Comparison of ENCODE assay signal across 8 cellular contexts in genomic region chr13:102845289-102845629, GRCh38. TPM values are rescaled to one million over a fixed set of nuclear protein-coding genes. Genes with fewer than 3 reads are reported as not detected.
DNase-seq lines count a peak whose midpoint lies in the region; ATAC-seq and TF ChIP-seq lines count a peak whose summit lies in the region.

No MANE protein-coding gene starts in this region.

- no peak overlapping the region for H2BK5ac ChIP-seq in mesendoderm (ENCODE audit: low read length)

- peak overlapping the region; percentile 43 for H4K8ac ChIP-seq in mesendoderm (ENCODE audit: low read depth, low read length)

- H3K79me2 ChIP-seq in mesendoderm (ENCODE audit: control insufficient read depth, insufficient read depth, low read length): no peaks in the 10 kb centered on the region

- H3K4me2 ChIP-seq in mesendoderm (ENCODE audit: low read length): peak overlapping the region; percentile 81

- peak overlapping the region; percentile 77 for H3K9ac ChIP-seq in mesendoderm (ENCODE audit: low read length)

- no peak for TF ChIP-seq CTCF in body of pancreas (IDR thresholded peaks at IDR 0.05)

- peak overlapping the region; percentile 77 for H3K56ac ChIP-seq in mesendoderm (ENCODE audit: low read length)

- H2AK5ac ChIP-seq in mesendoderm (ENCODE audit: low read length): no peak overlapping the region

- peaks cover 2% of the 10 kb centered on the region for H3K36me3 Mint-ChIP-seq in activated naive CD4-positive, alpha-beta T cell treated with anti-CD3 and anti-CD28 coated beads for 36 hours (ENCODE audit: low read depth)

- H3K4me1 Mint-ChIP-seq in activated naive CD4-positive, alpha-beta T cell treated with anti-CD3 and anti-CD28 coated beads for 36 hours (ENCODE audit: low read depth): peaks cover 30% of the 10 kb centered on the region

- H3K9me3 Mint-ChIP-seq in activated naive CD4-positive, alpha-beta T cell treated with anti-CD3 and anti-CD28 coated beads for 36 hours: no peaks in the 10 kb centered on the region

- no peak overlapping the region for H3K18ac ChIP-seq in mesendoderm (ENCODE audit: low read length)

- H3K36me3 ChIP-seq in body of pancreas (replicated peaks in 1 of 2; ENCODE audit: insufficient read depth in 1 of 2, low read depth in 2 of 2) (no peaks in the 10 kb centered on the region), mesendoderm (ENCODE audit: control insufficient read depth, insufficient read depth, low read length) (no peaks in the 10 kb centered on the region)

- H3K27me3 ChIP-seq in body of pancreas (no peaks in the 10 kb centered on the region), mesendoderm (ENCODE audit: insufficient read depth, low read length, poor library complexity) (no peaks in the 10 kb centered on the region)

- H3K79me1 ChIP-seq in mesendoderm (ENCODE audit: low read length): no peaks in the 10 kb centered on the region

- H2BK15ac ChIP-seq in mesendoderm (replicated peaks; ENCODE audit: low read depth): no peak overlapping the region

- intact Hi-C loops in activated naive CD4-positive, alpha-beta T cell treated with anti-CD3 and anti-CD28 coated beads for 36 hours (cut with micrococcal nuclease): loop anchor here (1.0 to 5.0 kb wide), 6 partner anchors 46 to 1218 kb away; partner anchors contain the start of genes BIVM, TEX30 and TPP2
- intact Hi-C loops in body of pancreas (cut with DNase I): no loop called here

- H3K4me3 ChIP-seq in body of pancreas: peak overlapping the region; percentile 51 to 69
- H3K4me3 ChIP-seq in mesendoderm (ENCODE audit: low read length): peak overlapping the region; percentile 96

- 1 to 2% methylated on average over 13 of the region's 13 CpGs for WGBS in body of pancreas, 2 donors
- WGBS in mesendoderm (ENCODE audit: extremely low coverage, insufficient coverage, low lambda C conversion rate): no CpG with 5 or more reads among the region's 13 CpGs

- H3K4me3 Mint-ChIP-seq in activated naive CD4-positive, alpha-beta T cell treated with anti-CD3 and anti-CD28 coated beads for 36 hours: peak overlapping the region; percentile 92

- CTCF ChIA-PET in activated naive CD4-positive, alpha-beta T cell treated with anti-CD3 and anti-CD28 coated beads for 36 hours (lab: Charles Lee): interaction anchor here (0.9 to 4.5 kb wide), 4 partner anchors 45 to 266 kb away, joined by 5 to 23 read pairs (median 10); no protein-coding TSS in a partner anchor

- H3K23ac ChIP-seq in mesendoderm (ENCODE audit: low read length): no peak overlapping the region

- no peaks in the 10 kb centered on the region for H3K27me3 Mint-ChIP-seq in activated naive CD4-positive, alpha-beta T cell treated with anti-CD3 and anti-CD28 coated beads for 36 hours (ENCODE audit: low read depth)

- peaks cover 19% of the 10 kb centered on the region for H3K4me1 ChIP-seq in body of pancreas
- no peaks in the 10 kb centered on the region for H3K4me1 ChIP-seq in mesendoderm (ENCODE audit: control insufficient read depth, low read depth, low read length)

- no peak for DNase-seq in activated naive CD4-positive, alpha-beta T cell treated with anti-CD3 and anti-CD28 coated beads for 36 hours
- DNase-seq in activated naive CD4-positive, alpha-beta T cell (lab: John Stamatoyannopoulos, UW): no peak
- DNase-seq in body of pancreas (no peak), mesendoderm (no peak), UCSD-AML1 (lab: John Stamatoyannopoulos, UW; ENCODE audit: unreplicated experiment) (no peak), NCI-H510A treated with DMSO at 0.1 percent for 48 hours (lab: John Stamatoyannopoulos, UW) (no peak), MV-4-11 (lab: John Stamatoyannopoulos, UW) (no peak)

- H3K9me3 ChIP-seq in body of pancreas: no peaks in the 10 kb centered on the region

- ATAC-seq in HG03432 (IDR thresholded peaks at IDR 0.05; ENCODE audit: unreplicated experiment): peak; percentile 25
- ATAC-seq in body of pancreas: peak; percentile 23

- H3K27ac Mint-ChIP-seq in activated naive CD4-positive, alpha-beta T cell treated with anti-CD3 and anti-CD28 coated beads for 36 hours: peak overlapping the region; percentile 96

- H2BK120ac ChIP-seq in mesendoderm (ENCODE audit: low read depth, low read length): peak overlapping the region; percentile 31

- peak overlapping the region; percentile 5 for H3K4ac ChIP-seq in mesendoderm (ENCODE audit: low read depth, low read length)

- H3K27ac ChIP-seq in body of pancreas (peak overlapping the region; percentile 94 to 96 (median 95)), mesendoderm (ENCODE audit: low read depth, low read length) (no peak overlapping the region)

- TF ChIP-seq POLR2A in body of pancreas (IDR thresholded peaks at IDR 0.05): no peak

- no peak overlapping the region for H4K5ac ChIP-seq in mesendoderm (ENCODE audit: low read length)

RNA-seq across cellular contexts. Expression of gene ERCC5, which starts 0.6 kb away (rescaled TPM):
- total RNA-seq in activated naive CD4-positive, alpha-beta T cell treated with anti-CD3 and anti-CD28 coated beads for 36 hours: 10 to 100 TPM; 52.0 to 54.0 TPM
- 10 to 100 TPM; 31.9 to 42.8 TPM for total RNA-seq in body of pancreas
- polyA plus RNA-seq in mesendoderm (2013, experiment 1 of 2): 14.9 TPM
- polyA plus RNA-seq in mesendoderm (2013, experiment 2 of 2): 14.9 TPM

RNA-seq across cellular contexts. Expression of gene BIVM, which starts 46.3 kb away (rescaled TPM):
- 10 to 100 TPM in 1 of 2 experiments, 1 to 10 TPM in 1; 9.9 to 11.1 TPM for total RNA-seq in activated naive CD4-positive, alpha-beta T cell treated with anti-CD3 and anti-CD28 coated beads for 36 hours
- total RNA-seq in body of pancreas: 10 to 100 TPM; 15.8 to 18.9 TPM
- 4.7 TPM for polyA plus RNA-seq in mesendoderm (2013, experiment 1 of 2)
- polyA plus RNA-seq in mesendoderm (2013, experiment 2 of 2): 4.2 TPM

RNA-seq across cellular contexts. Expression of gene POGLUT2, which starts 46.5 kb away (rescaled TPM):
- 1 to 10 TPM; 2.1 to 3.7 TPM for total RNA-seq in activated naive CD4-positive, alpha-beta T cell treated with anti-CD3 and anti-CD28 coated beads for 36 hours
- total RNA-seq in body of pancreas: 1 to 10 TPM in 1 of 2 donors, not detected in 1; 4.2 TPM
- 15.4 TPM for polyA plus RNA-seq in mesendoderm (2013, experiment 1 of 2)
- 16.5 TPM for polyA plus RNA-seq in mesendoderm (2013, experiment 2 of 2)
